In genomic region chr12:27988594-27989233, GRCh38 we compare ENCODE assay signal across 24 cellular contexts. TPM values are rescaled to one million over a fixed set of nuclear protein-coding genes. Genes with fewer than 3 reads are reported as not detected.
"Had no signal": no experiment of that assay in that cellular context is flagged by ENCODE, and none has a peak within 500 bp of the region (broad histone marks: within the 10 kb centered on the region; RNA-seq: fewer than 3 reads in every experiment).

No MANE protein-coding gene starts in this region.

- H3K4me3 ChIP-seq: coronary artery, esophagus muscularis mucosa, gastroesophageal sphincter, lung, pancreas, psoas muscle, sigmoid colon, skin epidermis, thyroid gland had no signal

- H3K4me1 Mint-ChIP-seq: endodermal cell, immature natural killer cell, naive B cell, nephron had no signal

- H3K4me3 Mint-ChIP-seq: endodermal cell, immature natural killer cell, naive B cell, nephron, type B pancreatic cell had no signal

- DNase-seq: effector CD4-positive, alpha-beta T cell; endodermal cell; glutamatergic neuron; immature natural killer cell; kidney; left cardiac atrium; left ventricle myocardium superior; mesendoderm; naive B cell; occipital lobe; pancreas; psoas muscle; retina; sigmoid colon; stimulated activated CD4-positive, alpha-beta T cell treated with anti-CD3 and anti-CD28 coated beads, Interleukin-12 subunit alpha, Interleukin-12 subunit beta, amount 100 ng/mL, for 4 hours; stimulated activated naive CD4-positive, alpha-beta T cell; thyroid gland had no signal

- H3K27ac ChIP-seq: coronary artery, esophagus muscularis mucosa, gastroesophageal sphincter, pancreas, psoas muscle, sigmoid colon, skin epidermis, thyroid gland had no signal

- H3K27ac Mint-ChIP-seq: endodermal cell, immature natural killer cell, nephron, type B pancreatic cell had no signal

- ATAC-seq: gastroesophageal sphincter, left cardiac atrium, left ventricle myocardium superior, pancreas, psoas muscle had no signal

- H3K36me3 Mint-ChIP-seq: immature natural killer cell, naive B cell, type B pancreatic cell had no signal

- H3K27me3 ChIP-seq: esophagus muscularis mucosa, gastroesophageal sphincter, pancreas, sigmoid colon, thyroid gland had no signal

- H3K36me3 ChIP-seq: esophagus muscularis mucosa, gastroesophageal sphincter, pancreas, sigmoid colon, thyroid gland had no signal

- H3K9me3 ChIP-seq: gastroesophageal sphincter, pancreas, psoas muscle, thyroid gland had no signal

- H3K4me1 ChIP-seq: esophagus muscularis mucosa, gastroesophageal sphincter, pancreas, psoas muscle, sigmoid colon, thyroid gland had no signal

- H3K9me3 Mint-ChIP-seq: endodermal cell, type B pancreatic cell had no signal

RNA-seq across cellular contexts. Expression of gene PTHLH, which starts 16.2 kb away (rescaled TPM):
- total RNA-seq: endodermal cell, left ventricle myocardium superior, occipital lobe had no signal
- polyA plus RNA-seq: immature natural killer cell had no signal
